Comparison of ENCODE assay signal across 7 cellular contexts in genomic region chr17:36921131-36921851, GRCh38. TPM values are rescaled to one million over a fixed set of nuclear protein-coding genes. Genes with fewer than 3 reads are reported as not detected.
DNase-seq lines count a peak whose midpoint lies in the region; ATAC-seq and TF ChIP-seq lines count a peak whose summit lies in the region.

No MANE protein-coding gene starts in this region.

- peak; percentile 69 for ATAC-seq in activated CD8-positive, alpha-beta T cell treated with anti-CD3 and anti-CD28 coated beads, Interleukin-2, amount 10 ng/mL, durations not matched to agents 7 days and 5 days
- no peak for ATAC-seq in HG03045 (IDR thresholded peaks at IDR 0.05; ENCODE audit: unreplicated experiment)
- no peak for ATAC-seq in GM21423 (IDR thresholded peaks at IDR 0.05; ENCODE audit: unreplicated experiment)
- ATAC-seq in GM21576 (IDR thresholded peaks at IDR 0.05; ENCODE audit: unreplicated experiment) = no peak

- peaks cover 43% of the 10 kb centered on the region for H3K27me3 Mint-ChIP-seq in activated CD8-positive, alpha-beta T cell treated with anti-CD3 and anti-CD28 coated beads, Interleukin-2, amount 10 ng/mL, durations not matched to agents 7 days and 5 days (ENCODE audit: low read depth)

- POLR2A ChIA-PET in activated CD8-positive, alpha-beta T cell treated with anti-CD3 and anti-CD28 coated beads, Interleukin-2, amount 10 ng/mL, durations not matched to agents 7 days and 5 days (lab: Charles Lee) = no interaction called here

- CTCF ChIA-PET in activated CD8-positive, alpha-beta T cell treated with anti-CD3 and anti-CD28 coated beads, Interleukin-2, amount 10 ng/mL, durations not matched to agents 7 days and 5 days (lab: Charles Lee) = no interaction called here

- H3K36me3 Mint-ChIP-seq in activated CD8-positive, alpha-beta T cell treated with anti-CD3 and anti-CD28 coated beads, Interleukin-2, amount 10 ng/mL, durations not matched to agents 7 days and 5 days (ENCODE audit: low read depth) = no peaks in the 10 kb centered on the region

- DNase-seq in LNCaP clone FGC (ENCODE audit: low read depth) (peak; percentile 33), head of caudate nucleus (peak in 40 of 42 donors; percentile 16 to 90 (median 62))
- peak; percentile 48 for DNase-seq in activated CD8-positive, alpha-beta T cell treated with anti-CD3 and anti-CD28 coated beads, Interleukin-2, amount 10 ng/mL, durations not matched to agents 7 days and 5 days
- peak in 2 of 3 experiments; percentile 53 to 75 for DNase-seq in stimulated activated CD4-positive, alpha-beta T cell treated with anti-CD3 and anti-CD28 coated beads, TNF-alpha, amount 100 ng/mL, for 24 hours (ENCODE audit: low read depth in 3 of 3)

- no peak for TF ChIP-seq CTCF in LNCaP clone FGC (IDR thresholded peaks at IDR 0.05; ENCODE audit: control insufficient read depth, extremely low read depth, insufficient read depth)

- H3K9me3 Mint-ChIP-seq in activated CD8-positive, alpha-beta T cell treated with anti-CD3 and anti-CD28 coated beads, Interleukin-2, amount 10 ng/mL, durations not matched to agents 7 days and 5 days (ENCODE audit: insufficient read depth) = no peaks in the 10 kb centered on the region

- H3K27ac Mint-ChIP-seq in activated CD8-positive, alpha-beta T cell treated with anti-CD3 and anti-CD28 coated beads, Interleukin-2, amount 10 ng/mL, durations not matched to agents 7 days and 5 days = no peak overlapping the region

- H3K4me3 ChIP-seq in LNCaP clone FGC (ENCODE audit: low read depth, low read length) = no peak overlapping the region

- H3K4me1 Mint-ChIP-seq in activated CD8-positive, alpha-beta T cell treated with anti-CD3 and anti-CD28 coated beads, Interleukin-2, amount 10 ng/mL, durations not matched to agents 7 days and 5 days (ENCODE audit: low read depth) = peaks cover 9% of the 10 kb centered on the region

- no peak overlapping the region for H3K4me3 Mint-ChIP-seq in activated CD8-positive, alpha-beta T cell treated with anti-CD3 and anti-CD28 coated beads, Interleukin-2, amount 10 ng/mL, durations not matched to agents 7 days and 5 days

- intact Hi-C loops in head of caudate nucleus (cut with DNase I) = no loop called here

RNA-seq across cellular contexts. Expression of gene LHX1, which starts 16.0 kb away (rescaled TPM):
- total RNA-seq in activated CD8-positive, alpha-beta T cell treated with anti-CD3 and anti-CD28 coated beads, Interleukin-2, amount 10 ng/mL, durations not matched to agents 7 days and 5 days = not detected

RNA-seq across cellular contexts. Expression of gene AATF, which starts 27.5 kb away (rescaled TPM):
- 10 to 100 TPM; 69.8 to 72.9 TPM for total RNA-seq in activated CD8-positive, alpha-beta T cell treated with anti-CD3 and anti-CD28 coated beads, Interleukin-2, amount 10 ng/mL, durations not matched to agents 7 days and 5 days
